In genomic region chr1:4648657-4649056, GRCh38 we compare ENCODE assay signal across 27 cellular contexts. TPM values are rescaled to one million over a fixed set of nuclear protein-coding genes. Genes with fewer than 3 reads are reported as not detected.
"Had no signal": no experiment of that assay in that cellular context is flagged by ENCODE, and none has a peak within 500 bp of the region (broad histone marks: within the 10 kb centered on the region; RNA-seq: fewer than 3 reads in every experiment).

No MANE protein-coding gene starts in this region.

- H3K9me3 ChIP-seq: colonic mucosa, esophagus muscularis mucosa, esophagus squamous epithelium, gastrocnemius medialis, gastroesophageal sphincter, heart left ventricle, heart right ventricle had no signal

- DNase-seq: colonic mucosa; cortex of kidney; dermis blood vessel endothelial cell; effector CD4-positive, alpha-beta T cell; effector CD8-positive, alpha-beta T cell; effector memory CD4-positive, alpha-beta T cell; effector memory CD8-positive, alpha-beta T cell; endodermal cell; erythroblast; esophagus squamous epithelium; foreskin fibroblast; foreskin keratinocyte; foreskin melanocyte; gastrocnemius medialis; glutamatergic neuron; head of caudate nucleus; heart left ventricle; heart right ventricle had no signal

- FAIRE-seq: colon, endometrium, endothelial cell of umbilical vein, frontal cortex had no signal

- H3K36me3 ChIP-seq: colonic mucosa, esophagus muscularis mucosa, esophagus squamous epithelium, gastrocnemius medialis, gastroesophageal sphincter, heart left ventricle, heart right ventricle had no signal

- H3K4me1 ChIP-seq: colonic mucosa, gastrocnemius medialis had no signal

- H3K27ac ChIP-seq: colonic mucosa, coronary artery, epithelial cell of prostate, esophagus muscularis mucosa, esophagus squamous epithelium, foreskin keratinocyte, gastrocnemius medialis, gastroesophageal sphincter, heart left ventricle, heart right ventricle had no signal

- H3K4me3 ChIP-seq: colonic mucosa, coronary artery, esophagus muscularis mucosa, esophagus squamous epithelium, gastrocnemius medialis, gastroesophageal sphincter, heart left ventricle, heart right ventricle had no signal

- H3K27me3 ChIP-seq: foreskin keratinocyte had no signal

RNA-seq across cellular contexts. Expression of gene AJAP1, which starts 5.8 kb away (rescaled TPM):
- total RNA-seq: endothelial cell of umbilical vein, fibroblast of lung had no signal
- polyA plus RNA-seq: endothelial cell of umbilical vein had no signal
